35 cellular contexts compared by ENCODE assay signal in the genomic region with DNA sequence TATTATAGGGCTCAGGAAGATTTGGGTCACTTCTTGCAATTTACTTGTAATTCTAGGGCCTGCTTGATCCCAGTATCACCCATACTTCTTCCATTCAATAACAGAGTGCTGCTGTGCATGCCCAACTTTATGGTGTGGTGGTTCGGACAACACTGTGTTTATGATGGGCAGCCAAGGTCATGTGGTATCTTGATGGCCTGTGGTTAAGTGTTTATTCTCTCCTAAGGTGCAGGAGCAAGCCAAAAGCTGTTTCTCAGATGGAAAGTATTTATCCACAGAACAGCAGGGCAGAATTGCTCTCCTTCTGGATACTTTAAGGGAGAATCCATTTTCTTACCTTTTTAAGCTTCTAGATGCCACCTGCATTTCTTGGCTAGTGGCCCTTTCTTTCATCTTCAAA.
"Had no signal": no experiment of that assay in that cellular context is flagged by ENCODE, and none has a peak within 500 bp of the region (broad histone marks: within the 10 kb centered on the region; RNA-seq: fewer than 3 reads in every experiment).

No MANE protein-coding gene starts in this region.

- DNase-seq: Karpas-422, Kasumi-1, MG63, MM.1S, MV-4-11, NCI-H1048, NCI-H1092, NCI-H1092 treated with DMSO at 0.1 percent for 48 hours, NCI-H1105, NCI-H1105 treated with DMSO at 0.1 percent for 48 hours, NCI-H1417, NCI-H1417 treated with DMSO at 0.1 percent for 48 hours, NCI-H1436, NCI-H1436 treated with DMSO at 0.1 percent for 48 hours, NCI-H146, NCI-H1694, NCI-H1694 treated with DMSO at 0.1 percent for 48 hours, NCI-H187, NCI-H187 treated with DMSO at 0.1 percent for 48 hours, NCI-H1930, NCI-H2029, NCI-H2029 treated with DMSO at 0.1 percent for 48 hours, NCI-H2081, NCI-H2081 treated with DMSO at 0.1 percent for 48 hours, NCI-H2107, NCI-H2171, NCI-H2171 treated with DMSO at 0.1 percent for 48 hours, NCI-H2227 treated with DMSO at 0.1 percent for 48 hours, NCI-H226, NCI-H345, NCI-H446, NCI-H446 treated with DMSO at 0.1 percent for 48 hours, NCI-H510A, NCI-H510A treated with DMSO at 0.1 percent for 48 hours had no signal

- H3K27ac ChIP-seq: KMS-11 had no signal
